Comparison of ENCODE assay signal across 8 cellular contexts in genomic region chrX:43973249-43973672, GRCh38. TPM values are rescaled to one million over a fixed set of nuclear protein-coding genes. Genes with fewer than 3 reads are reported as not detected.
DNase-seq lines count a peak whose midpoint lies in the region; ATAC-seq and TF ChIP-seq lines count a peak whose summit lies in the region.

Gene NDP, minus strand, starts transcription at chrX:43973390. Its CDS starts 14,745 bp downstream, at chrX:43958645.

- no peak within 1 kb of the TSS for H2BK12ac ChIP-seq in H9 (ENCODE audit: insufficient read length, low read depth, low read length)

- no peaks in the 10 kb centered on the region for H3K79me2 ChIP-seq in H9 (ENCODE audit: insufficient read depth, low read length)

- H3K36me3 Mint-ChIP-seq in H9 (ENCODE audit: insufficient read depth in 1 of 3, low read depth in 3 of 3) = peaks cover 0 to 3% (median 3%) of the 10 kb centered on the region in 3 experiments; a peak in 2 of 7 replicates
- H3K36me3 Mint-ChIP-seq in activated naive CD8-positive, alpha-beta T cell treated with anti-CD3 and anti-CD28 coated beads for 36 hours = peaks cover 3% of the 10 kb centered on the region

- H3K4me3 ChIP-seq in iPS-11a (ENCODE audit: low read depth, low read length) (peak within 1 kb of the TSS; percentile 13), gastrocnemius medialis (peak within 1 kb of the TSS in 3 of 4 donors; percentile 24 to 43 (median 29))

- no peak within 1 kb of the TSS for H3T11ph ChIP-seq in H9 (ENCODE audit: low read length)

- no peak within 1 kb of the TSS for H3K27ac ChIP-seq in H9 (ENCODE audit: insufficient read length, low read depth, low read length)
- H3K27ac ChIP-seq in gastrocnemius medialis = no peak within 1 kb of the TSS

- no peaks in the 10 kb centered on the region for H3K79me1 ChIP-seq in H9 (ENCODE audit: insufficient read depth, low read depth, low read length, poor library complexity, severe bottlenecking)

- no peaks in the 10 kb centered on the region for H3K4me1 ChIP-seq in H9 (ENCODE audit: insufficient read depth, low read length)
- no peaks in the 10 kb centered on the region for H3K4me1 ChIP-seq in gastrocnemius medialis

- no peaks in the 10 kb centered on the region for H3K27me3 ChIP-seq in H9 (ENCODE audit: insufficient read depth, low read length)
- peaks cover 0 to 18% (median 0%) of the 10 kb centered on the region in 3 donors for H3K27me3 ChIP-seq in gastrocnemius medialis

- H4K20me1 ChIP-seq in H9 (ENCODE audit: control insufficient read depth, insufficient read depth, insufficient read length) = no peaks in the 10 kb centered on the region

- H4K5ac ChIP-seq in H9 (ENCODE audit: insufficient read length, low read depth, low read length) = no peak within 1 kb of the TSS

- H2AFZ ChIP-seq in H9 (ENCODE audit: low read length) = no peak within 1 kb of the TSS

- no peak within 1 kb of the TSS for H3K4ac ChIP-seq in H9 (ENCODE audit: low read depth, low read length)

- no peak within 1 kb of the TSS for H4K8ac ChIP-seq in H9 (replicated peaks; ENCODE audit: insufficient read length, low read depth, low read length)

- no peak within 1 kb of the TSS for H2BK120ac ChIP-seq in H9 (ENCODE audit: low read depth, low read length, poor library complexity, severe bottlenecking)

- H3K14ac ChIP-seq in H9 (ENCODE audit: insufficient read depth, low read length) = no peak within 1 kb of the TSS

- peaks cover 20% of the 10 kb centered on the region for H3K9me3 ChIP-seq in H9 (ENCODE audit: control insufficient read depth, low read depth, low read length)
- no peaks in the 10 kb centered on the region for H3K9me3 ChIP-seq in gastrocnemius medialis

- no CpG with 5 or more reads among the region's 16 CpGs for WGBS in H9 (ENCODE audit: extremely low coverage, insufficient read length, low lambda C conversion rate)

- no peak within 1 kb of the TSS for H2BK5ac ChIP-seq in H9 (ENCODE audit: insufficient read length, low read length)

- ATAC-seq in gastrocnemius medialis (no peak), HG02884 (IDR thresholded peaks at IDR 0.05; ENCODE audit: unreplicated experiment) (no peak)

- no peak within 1 kb of the TSS for H3K18ac ChIP-seq in H9 (ENCODE audit: insufficient read length, low read depth, low read length)

- intact Hi-C loops in gastrocnemius medialis (cut with DNase I; ENCODE audit: low total_unique reads) = no loop called here

- no peak within 1 kb of the TSS for H3K9ac ChIP-seq in H9 (ENCODE audit: extremely low read depth, insufficient read length, low read length)

- H3K27me3 Mint-ChIP-seq in H9 (ENCODE audit: low read depth) = peaks cover 41% of the 10 kb centered on the region
- peaks cover 32% of the 10 kb centered on the region for H3K27me3 Mint-ChIP-seq in activated naive CD8-positive, alpha-beta T cell treated with anti-CD3 and anti-CD28 coated beads for 36 hours

- no peak within 1 kb of the TSS for H3K23ac ChIP-seq in H9 (ENCODE audit: insufficient read length, low read depth, low read length)

- TF ChIP-seq CTCF in H9 (conservative IDR thresholded peaks at IDR 0.05) (no peak), gastrocnemius medialis (IDR thresholded peaks at IDR 0.05 in 4 of 5, conservative IDR thresholded peaks at IDR 0.05 in 1 of 5) (no peak)

- no peak within 1 kb of the TSS for H4K91ac ChIP-seq in H9 (ENCODE audit: insufficient read length, low read depth, low read length)

- H3K4me2 ChIP-seq in H9 (ENCODE audit: insufficient read depth, insufficient read length, low read length) = peak within 1 kb of the TSS; percentile 78

- H3K56ac ChIP-seq in H9 (ENCODE audit: insufficient read length, low read depth, low read length) = no peak within 1 kb of the TSS

- peaks cover 20 to 31% of the 10 kb centered on the region in 2 experiments for H3K4me1 Mint-ChIP-seq in H9
- peaks cover 6% of the 10 kb centered on the region for H3K4me1 Mint-ChIP-seq in activated naive CD8-positive, alpha-beta T cell treated with anti-CD3 and anti-CD28 coated beads for 36 hours

- no peak within 1 kb of the TSS for H2AK5ac ChIP-seq in H9 (ENCODE audit: insufficient read length, low read length)

- no peak within 1 kb of the TSS for H2BK20ac ChIP-seq in H9 (ENCODE audit: low read depth, low read length, poor library complexity, severe bottlenecking)

- DNase-seq in H9 (no peak), gastrocnemius medialis (no peak), NCI-H146 treated with DMSO at 0.1 percent for 48 hours (lab: John Stamatoyannopoulos, UW; ENCODE audit: unreplicated experiment) (no peak), Kasumi-1 (lab: John Stamatoyannopoulos, UW) (no peak), NCI-H2171 (lab: John Stamatoyannopoulos, UW) (no peak)
- DNase-seq in activated naive CD8-positive, alpha-beta T cell treated with anti-CD3 and anti-CD28 coated beads for 36 hours = no peak

- no peak within 1 kb of the TSS for H3K27ac Mint-ChIP-seq in H9
- no peak within 1 kb of the TSS for H3K27ac Mint-ChIP-seq in activated naive CD8-positive, alpha-beta T cell treated with anti-CD3 and anti-CD28 coated beads for 36 hours

- no peaks in the 10 kb centered on the region for H3K36me3 ChIP-seq in gastrocnemius medialis

- H3K4me3 Mint-ChIP-seq in H9 = peak within 1 kb of the TSS; percentile 59 to 82
- H3K4me3 Mint-ChIP-seq in activated naive CD8-positive, alpha-beta T cell treated with anti-CD3 and anti-CD28 coated beads for 36 hours = peak within 1 kb of the TSS; percentile 73

- H2BK15ac ChIP-seq in H9 (ENCODE audit: low read depth, low read length) = no peak within 1 kb of the TSS

- in situ Hi-C loops in gastrocnemius medialis (cut with MboI; ENCODE audit: low sequenced_read_pairs in 4 of 4) = loop anchor here in 2 of 4 donors (25.0 kb wide), 2 partner anchors 389 to 1214 kb away; no protein-coding TSS in a partner anchor

- peaks cover 64 to 77% of the 10 kb centered on the region in 2 experiments for H3K9me3 Mint-ChIP-seq in H9
- no peaks in the 10 kb centered on the region for H3K9me3 Mint-ChIP-seq in activated naive CD8-positive, alpha-beta T cell treated with anti-CD3 and anti-CD28 coated beads for 36 hours

- H3K23me2 ChIP-seq in H9 (ENCODE audit: insufficient read length, low read depth, low read length, poor library complexity, severe bottlenecking) = no peaks in the 10 kb centered on the region

- TF ChIP-seq POLR2A in gastrocnemius medialis (IDR thresholded peaks at IDR 0.05) = no peak

RNA-seq across cellular contexts. Expression of gene NDP, which starts in this region (rescaled TPM):
- not detected in 2 replicates for total RNA-seq in H9 (2021)
- total RNA-seq in activated naive CD8-positive, alpha-beta T cell treated with anti-CD3 and anti-CD28 coated beads for 36 hours = not detected
- not detected for total RNA-seq in gastrocnemius medialis
